Comparison of ENCODE assay signal across 1 cellular context in the genomic region with DNA sequence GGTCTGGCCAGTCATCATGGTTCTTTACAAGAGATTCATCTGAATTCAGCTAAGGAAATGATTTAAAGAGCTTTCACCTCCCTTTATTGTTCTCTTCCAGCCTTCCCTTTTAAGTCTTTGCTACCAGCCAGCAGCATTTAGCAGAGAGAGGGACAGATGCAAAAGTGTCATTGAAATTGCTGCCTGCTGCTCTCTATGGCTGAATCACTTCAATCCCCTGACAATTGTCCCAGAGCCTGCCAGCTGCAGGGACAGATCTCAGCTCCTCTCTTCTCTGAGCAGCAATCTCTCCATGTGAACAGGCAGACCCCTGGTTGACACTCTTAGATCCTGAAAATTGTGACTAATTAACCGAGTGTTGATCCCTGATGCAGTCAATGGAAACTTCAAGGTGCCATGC.
TF ChIP-seq lines count a peak whose summit lies in the region.

No MANE protein-coding gene starts in this region.

TF ChIP-seq in GM23338, 12 proteins besides CTCF, POLR2A, EP300 and RAD21:
- TF ChIP-seq ZNF462 (CRISPR knock-in tag; IDR thresholded peaks at IDR 0.05) = no peak
- TF ChIP-seq JUNB (IDR thresholded peaks at IDR 0.05; ENCODE audit: unreplicated experiment) = no peak
- no peak for TF ChIP-seq STAT1 (IDR thresholded peaks at IDR 0.05; ENCODE audit: unreplicated experiment)
